In the genomic region with DNA sequence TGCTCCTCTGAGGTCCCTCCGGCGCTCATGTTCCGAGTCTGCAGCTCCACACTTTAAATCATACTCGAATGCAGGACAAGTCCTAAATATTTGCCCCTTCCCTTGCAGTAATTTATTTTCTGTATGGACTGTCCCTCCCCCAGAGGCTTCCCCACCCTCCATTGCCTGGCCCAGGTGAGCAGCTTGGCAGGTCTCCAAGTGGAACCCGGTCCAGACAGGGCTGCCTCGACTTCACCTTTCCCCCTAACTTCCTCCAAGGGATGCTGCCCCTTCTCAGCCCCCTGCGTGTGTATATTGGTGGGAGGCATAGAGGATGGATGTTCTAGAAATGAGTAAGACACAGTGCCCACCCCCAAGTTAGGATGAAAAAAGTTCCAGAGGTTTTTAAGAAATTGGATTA, we compare ENCODE assay signal across 23 cellular contexts. TPM values are rescaled to one million over a fixed set of nuclear protein-coding genes. Genes with fewer than 3 reads are reported as not detected.
A peak's percentile ranks its signal among the peaks of the same experiment; 100 is the strongest.
DNase-seq lines count a peak whose midpoint lies in the region; ATAC-seq and TF ChIP-seq lines count a peak whose summit lies in the region.
"Had no signal": no experiment of that assay in that cellular context is flagged by ENCODE, and none has a peak within 500 bp of the region (broad histone marks: within the 10 kb centered on the region; RNA-seq: fewer than 3 reads in every experiment).

No MANE protein-coding gene starts in this region.

- H3K4me3 ChIP-seq in esophagus muscularis mucosa = no peak overlapping the region

- H3K4me1 Mint-ChIP-seq in activated T-cell treated with anti-CD3 and anti-CD28 coated beads, Interleukin-2, amount 50 U/mL, for 24 hours (ENCODE audit: low read depth) = peaks cover 11% of the 10 kb centered on the region
- H3K4me1 Mint-ChIP-seq in natural killer cell treated with Interleukin-12 subunit alpha and Interleukin-12 subunit beta and Interleukin-15 and Interleukin-18, amount 100 ng/mL, for 72 hours (ENCODE audit: low read depth in 2 of 2) = peaks cover 3 to 7% of the 10 kb centered on the region in 2 donors
- H3K4me1 Mint-ChIP-seq in activated CD8-positive, alpha-beta T cell treated with anti-CD3 and anti-CD28 coated beads for 36 hours (ENCODE audit: low read depth) = peaks cover 6% of the 10 kb centered on the region

- H3K27me3 ChIP-seq in esophagus muscularis mucosa = no peaks in the 10 kb centered on the region

- no peak for TF ChIP-seq EP300 in esophagus muscularis mucosa (IDR thresholded peaks at IDR 0.05)

- no peak overlapping the region for H3K4me3 Mint-ChIP-seq in activated T-cell treated with anti-CD3 and anti-CD28 coated beads, Interleukin-2, amount 50 U/mL, for 24 hours
- H3K4me3 Mint-ChIP-seq in natural killer cell treated with Interleukin-12 subunit alpha and Interleukin-12 subunit beta and Interleukin-15 and Interleukin-18, amount 100 ng/mL, for 72 hours = no peak overlapping the region
- H3K4me3 Mint-ChIP-seq in activated CD8-positive, alpha-beta T cell treated with anti-CD3 and anti-CD28 coated beads for 36 hours = no peak overlapping the region

- ATAC-seq in sciatic nerve (no peak), HG03095 (IDR thresholded peaks at IDR 0.05; ENCODE audit: unreplicated experiment) (no peak)
- no peak for ATAC-seq in natural killer cell treated with Interleukin-12 subunit alpha and Interleukin-12 subunit beta and Interleukin-15 and Interleukin-18, amount 100 ng/mL, for 72 hours
- no peak for ATAC-seq in activated CD8-positive, alpha-beta T cell treated with anti-CD3 and anti-CD28 coated beads for 36 hours

- TF ChIP-seq POLR2A in esophagus muscularis mucosa (IDR thresholded peaks at IDR 0.05; ENCODE audit: low read depth) = no peak

- H3K36me3 Mint-ChIP-seq in activated T-cell treated with anti-CD3 and anti-CD28 coated beads, Interleukin-2, amount 50 U/mL, for 24 hours (ENCODE audit: low read depth) = no peaks in the 10 kb centered on the region
- no peaks in the 10 kb centered on the region for H3K36me3 Mint-ChIP-seq in natural killer cell treated with Interleukin-12 subunit alpha and Interleukin-12 subunit beta and Interleukin-15 and Interleukin-18, amount 100 ng/mL, for 72 hours
- no peaks in the 10 kb centered on the region for H3K36me3 Mint-ChIP-seq in activated CD8-positive, alpha-beta T cell treated with anti-CD3 and anti-CD28 coated beads for 36 hours (ENCODE audit: low read depth)

- no peak for TF ChIP-seq CTCF in esophagus muscularis mucosa (IDR thresholded peaks at IDR 0.05)
- TF ChIP-seq CTCF in activated CD8-positive, alpha-beta T cell treated with anti-CD3 and anti-CD28 coated beads for 36 hours (IDR thresholded peaks at IDR 0.05) = no peak

- intact Hi-C loops in esophagus muscularis mucosa (cut with DNase I) = loop anchor here (5.0 to 10.0 kb wide), 4 partner anchors 46 to 216 kb away; no protein-coding TSS in a partner anchor
- intact Hi-C loops in sciatic nerve (cut with DNase I) = loop anchor here (10.0 kb wide), 1 partner anchor 214 kb away; no protein-coding TSS in a partner anchor
- intact Hi-C loops in activated CD8-positive, alpha-beta T cell treated with anti-CD3 and anti-CD28 coated beads for 36 hours (cut with micrococcal nuclease) = no loop called here

- peaks cover 0 to 55% (median 27%) of the 10 kb centered on the region in 4 donors for H3K36me3 ChIP-seq in esophagus muscularis mucosa

- CTCF ChIA-PET in activated CD8-positive, alpha-beta T cell treated with anti-CD3 and anti-CD28 coated beads for 36 hours (lab: Charles Lee) = interaction anchor here (0.6 to 9.7 kb wide), 44 partner anchors 10 to 384 kb away, joined by 3 to 166 read pairs (median 4); a partner anchor contains a TSS

- peak overlapping the region; percentile 78 to 94 (median 86) for H3K27ac ChIP-seq in esophagus muscularis mucosa (replicated peaks in 1 of 4)
- H3K27ac ChIP-seq: 22Rv1, HL-60 had no signal

- POLR2A ChIA-PET in activated CD8-positive, alpha-beta T cell treated with anti-CD3 and anti-CD28 coated beads for 36 hours (lab: Charles Lee) = interaction anchor here (1.0 kb wide), 2 partner anchors 145 to 147 kb away, joined by 3 read pairs; no protein-coding TSS in a partner anchor

- 76% methylated on average over 7 of the region's 7 CpGs for WGBS in esophagus muscularis mucosa

- no peaks in the 10 kb centered on the region for H3K9me3 ChIP-seq in esophagus muscularis mucosa
- H3K9me3 ChIP-seq: SK-N-SH had no signal

- H3K4me1 ChIP-seq in esophagus muscularis mucosa = peaks cover 22 to 65% (median 57%) of the 10 kb centered on the region in 4 donors

- no peaks in the 10 kb centered on the region for H3K27me3 Mint-ChIP-seq in activated T-cell treated with anti-CD3 and anti-CD28 coated beads, Interleukin-2, amount 50 U/mL, for 24 hours
- peaks cover 4 to 14% of the 10 kb centered on the region in 2 donors for H3K27me3 Mint-ChIP-seq in natural killer cell treated with Interleukin-12 subunit alpha and Interleukin-12 subunit beta and Interleukin-15 and Interleukin-18, amount 100 ng/mL, for 72 hours
- H3K27me3 Mint-ChIP-seq in activated CD8-positive, alpha-beta T cell treated with anti-CD3 and anti-CD28 coated beads for 36 hours = no peaks in the 10 kb centered on the region

- H3K27ac Mint-ChIP-seq in activated T-cell treated with anti-CD3 and anti-CD28 coated beads, Interleukin-2, amount 50 U/mL, for 24 hours = peak overlapping the region; percentile 32
- H3K27ac Mint-ChIP-seq in natural killer cell treated with Interleukin-12 subunit alpha and Interleukin-12 subunit beta and Interleukin-15 and Interleukin-18, amount 100 ng/mL, for 72 hours = no peak overlapping the region
- H3K27ac Mint-ChIP-seq in activated CD8-positive, alpha-beta T cell treated with anti-CD3 and anti-CD28 coated beads for 36 hours = no peak overlapping the region

- DNase-seq in activated T-cell treated with anti-CD3 and anti-CD28 coated beads, Interleukin-2, amount 50 U/mL, for 24 hours = no peak
- DNase-seq in activated T-cell treated with anti-CD3 and anti-CD28 coated beads, Interleukin-2, amount 50 U/mL, for 48 hours = no peak
- DNase-seq in esophagus muscularis mucosa (ENCODE audit: extremely low spot score) = no peak
- peak; percentile 76 for DNase-seq in sciatic nerve (ENCODE audit: low spot score)
- DNase-seq in natural killer cell treated with Interleukin-12 subunit alpha and Interleukin-12 subunit beta and Interleukin-15 and Interleukin-18, amount 100 ng/mL, for 72 hours (ENCODE audit: low spot score) = no peak
- DNase-seq in activated CD8-positive, alpha-beta T cell treated with anti-CD3 and anti-CD28 coated beads for 36 hours = no peak
- no peak for DNase-seq in Kasumi-1 (lab: John Stamatoyannopoulos, UW)
- DNase-seq: DND-41, H9, NCI-H1048, NCI-H1436, NCI-H1930, NCI-H345, NCI-H524 treated with DMSO at 0.1 percent for 48 hours, PC-3, RPMI8226, SK-N-SH had no signal

- no peaks in the 10 kb centered on the region for H3K9me3 Mint-ChIP-seq in activated T-cell treated with anti-CD3 and anti-CD28 coated beads, Interleukin-2, amount 50 U/mL, for 24 hours
- no peaks in the 10 kb centered on the region for H3K9me3 Mint-ChIP-seq in natural killer cell treated with Interleukin-12 subunit alpha and Interleukin-12 subunit beta and Interleukin-15 and Interleukin-18, amount 100 ng/mL, for 72 hours
- H3K9me3 Mint-ChIP-seq in activated CD8-positive, alpha-beta T cell treated with anti-CD3 and anti-CD28 coated beads for 36 hours = no peaks in the 10 kb centered on the region
- H3K9me3 Mint-ChIP-seq: H9 had no signal

RNA-seq across cellular contexts. Expression of a gene that starts 5.4 kb away (rescaled TPM):
- total RNA-seq in esophagus muscularis mucosa = not detected
- total RNA-seq in sciatic nerve = not detected
- not detected for total RNA-seq in natural killer cell treated with Interleukin-12 subunit alpha and Interleukin-12 subunit beta and Interleukin-15 and Interleukin-18, amount 100 ng/mL, for 72 hours
- not detected for total RNA-seq in activated CD8-positive, alpha-beta T cell treated with anti-CD3 and anti-CD28 coated beads for 36 hours
- total RNA-seq: G401, HT1080, MCF 10A, PC-3 had no signal

RNA-seq across cellular contexts. Expression of a gene that starts 12.9 kb away (rescaled TPM):
- total RNA-seq in esophagus muscularis mucosa = 100 to 1,000 TPM; 100 to 186 (median 165) TPM
- total RNA-seq in sciatic nerve = 200 TPM
- not detected for total RNA-seq in natural killer cell treated with Interleukin-12 subunit alpha and Interleukin-12 subunit beta and Interleukin-15 and Interleukin-18, amount 100 ng/mL, for 72 hours
- not detected for total RNA-seq in activated CD8-positive, alpha-beta T cell treated with anti-CD3 and anti-CD28 coated beads for 36 hours
- total RNA-seq: G401, MCF 10A, PC-3 had no signal

Comparison
In these comparisons a context has a peak if more than half of its experiments do, and no peak if none do; other contexts are left out.
1. RNA of a gene that starts 12.9 kb away (total RNA-seq): 200 TPM in sciatic nerve (single experiment) and 100 to 186 TPM in esophagus muscularis mucosa; not detected in natural killer cell treated with Interleukin-12 subunit alpha and Interleukin-12 subunit beta and Interleukin-15 and Interleukin-18, amount 100 ng/mL, for 72 hours and not detected in activated CD8-positive, alpha-beta T cell treated with anti-CD3 and anti-CD28 coated beads for 36 hours; every median in the first group is over 100 times any median in the second.